In genomic region chr10:124228017-124228379, GRCh38 we compare ENCODE assay signal across 16 cellular contexts.
"Had no signal": no experiment of that assay in that cellular context is flagged by ENCODE, and none has a peak within 500 bp of the region (broad histone marks: within the 10 kb centered on the region; RNA-seq: fewer than 3 reads in every experiment).

No MANE protein-coding gene starts in this region.

- H3K36me3 ChIP-seq: adrenal gland, heart left ventricle, neutrophil, tibial nerve, vagina, WERI-Rb-1 had no signal

- ATAC-seq: heart left ventricle, left ventricle myocardium superior had no signal

- H3K27me3 ChIP-seq: adrenal gland, heart left ventricle, tibial nerve, vagina had no signal

- FAIRE-seq: frontal cortex had no signal

- H3K4me3 ChIP-seq: adrenal gland, coronary artery, heart left ventricle, tibial nerve, vagina had no signal

- H3K9me3 ChIP-seq: adrenal gland, neutrophil, tibial nerve, vagina had no signal

- DNase-seq: activated gamma-delta T cell; activated T-cell treated with anti-CD3 and anti-CD28 coated beads for 4 hours; adrenal gland; caudate nucleus; effector CD4-positive, alpha-beta T cell; heart left ventricle; left ventricle myocardium superior; mesendoderm; retina; T1000; WERI-Rb-1 had no signal

- H3K27ac ChIP-seq: adrenal gland, coronary artery, heart left ventricle, neutrophil, tibial nerve, vagina, WERI-Rb-1 had no signal

- H3K4me1 ChIP-seq: tibial nerve, vagina had no signal
